Comparison of ENCODE assay signal across 27 cellular contexts in the genomic region with DNA sequence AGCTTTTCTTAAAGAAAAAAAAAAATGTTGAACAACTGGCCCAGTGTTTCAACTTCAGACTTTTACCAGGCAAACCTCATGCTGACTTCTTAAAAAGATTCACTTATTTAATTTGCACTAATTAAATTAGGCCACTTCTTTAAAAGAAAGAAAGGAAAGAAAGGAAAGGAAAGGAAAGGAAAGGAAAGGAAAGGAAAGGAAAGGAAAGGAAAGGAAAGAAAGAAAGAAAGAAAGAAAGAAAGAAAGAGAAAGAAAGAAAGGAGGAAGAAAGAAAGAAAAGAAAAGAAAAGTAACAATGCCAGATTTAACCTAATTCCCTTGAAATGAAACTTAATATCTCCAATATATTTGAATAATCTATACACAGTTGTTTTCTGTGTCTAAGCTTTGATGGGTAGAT.
"Had no signal": no experiment of that assay in that cellular context is flagged by ENCODE, and none has a peak within 500 bp of the region (broad histone marks: within the 10 kb centered on the region; RNA-seq: fewer than 3 reads in every experiment).

No MANE protein-coding gene starts in this region.

- H3K4me3 ChIP-seq: colonic mucosa, coronary artery, dorsolateral prefrontal cortex, esophagus muscularis mucosa, esophagus squamous epithelium, gastrocnemius medialis, gastroesophageal sphincter, heart left ventricle, heart right ventricle had no signal

- H3K4me1 ChIP-seq: colonic mucosa, esophagus muscularis mucosa, esophagus squamous epithelium, foreskin keratinocyte, gastrocnemius medialis, gastroesophageal sphincter, heart left ventricle, heart right ventricle had no signal

- H3K9me3 ChIP-seq: colonic mucosa, esophagus muscularis mucosa, esophagus squamous epithelium, gastrocnemius medialis, gastroesophageal sphincter, heart left ventricle, heart right ventricle had no signal

- ATAC-seq: effector memory CD8-positive, alpha-beta T cell; esophagus mucosa; foreskin keratinocyte; gastrocnemius medialis; gastroesophageal sphincter; heart left ventricle; heart right ventricle had no signal

- H3K27me3 ChIP-seq: colonic mucosa, esophagus muscularis mucosa, esophagus squamous epithelium, foreskin keratinocyte, gastrocnemius medialis, gastroesophageal sphincter had no signal

- FAIRE-seq: endometrium, endothelial cell of umbilical vein, frontal cortex had no signal

- H3K27ac ChIP-seq: colonic mucosa, coronary artery, dorsolateral prefrontal cortex, epithelial cell of prostate, esophagus muscularis mucosa, esophagus squamous epithelium, foreskin keratinocyte, gastrocnemius medialis, gastroesophageal sphincter, heart left ventricle, heart right ventricle had no signal

- DNase-seq: colonic mucosa; cortex of kidney; dermis blood vessel endothelial cell; dorsolateral prefrontal cortex; effector CD4-positive, alpha-beta T cell; effector CD8-positive, alpha-beta T cell; effector memory CD4-positive, alpha-beta T cell; effector memory CD8-positive, alpha-beta T cell; endodermal cell; erythroblast; esophagus squamous epithelium; foreskin fibroblast; foreskin keratinocyte; foreskin melanocyte; gastrocnemius medialis; glutamatergic neuron; head of caudate nucleus; heart left ventricle; heart right ventricle had no signal

- H3K36me3 ChIP-seq: colonic mucosa, esophagus muscularis mucosa, esophagus squamous epithelium, gastrocnemius medialis, gastroesophageal sphincter, heart left ventricle, heart right ventricle had no signal
